Comparison of ENCODE assay signal across 10 cellular contexts in genomic region chr19:38691938-38692457, GRCh38. TPM values are rescaled to one million over a fixed set of nuclear protein-coding genes. Genes with fewer than 3 reads are reported as not detected.
DNase-seq lines count a peak whose midpoint lies in the region; ATAC-seq, FAIRE-seq and TF ChIP-seq lines count a peak whose summit lies in the region.
"Had no signal": no experiment of that assay in that cellular context is flagged by ENCODE, and none has a peak within 500 bp of the region (broad histone marks: within the 10 kb centered on the region; RNA-seq: fewer than 3 reads in every experiment).

No MANE protein-coding gene starts in this region.

- FAIRE-seq in GM12892 (lab: Jason Lieb, UNC): no peak

- H3K4me3 ChIP-seq in skeletal muscle cell (ENCODE audit: low read depth, low read length): no peak overlapping the region

- peak overlapping the region; percentile 87 for H3K27ac ChIP-seq in angular gyrus (ENCODE audit: low read depth, low read length)

- no peak for TF ChIP-seq POLR2A in GM12892 (IDR thresholded peaks at IDR 0.05; ENCODE audit: low read depth, low read length)

- intact Hi-C loops in left ventricle myocardium superior (cut with micrococcal nuclease): no loop called here

- peak; percentile 99 for DNase-seq in GM04503 (ENCODE audit: low read depth)
- DNase-seq in left ventricle myocardium superior: peak; percentile 61
- peak; percentile 62 for DNase-seq in skeletal muscle cell (ENCODE audit: low read depth)
- DNase-seq in GM12892 (ENCODE audit: insufficient read length): no peak
- DNase-seq in NCI-H345 (lab: John Stamatoyannopoulos, UW): no peak
- no peak for DNase-seq in hypothalamus (lab: John Stamatoyannopoulos, UW)
- DNase-seq: NCI-H510A had no signal

- ATAC-seq in left ventricle myocardium superior: peak; percentile 72
- ATAC-seq in HG03045 (IDR thresholded peaks at IDR 0.05; ENCODE audit: unreplicated experiment): no peak

RNA-seq across cellular contexts. Expression of gene ACTN4, which starts 44.5 kb away (rescaled TPM):
- 131 TPM for total RNA-seq in left ventricle myocardium superior
- 113 TPM for polyA plus RNA-seq in GM12892 (2012; ENCODE audit: missing spikeins)

RNA-seq across cellular contexts. Expression of gene CAPN12, which starts 52.3 kb away (rescaled TPM):
- not detected for total RNA-seq in left ventricle myocardium superior
- 5.8 TPM for polyA plus RNA-seq in GM12892 (2012; ENCODE audit: missing spikeins)
- total RNA-seq: dermis microvascular lymphatic vessel endothelial cell had no signal

Comparison
In these comparisons a context has a peak if more than half of its experiments do, and no peak if none do; other contexts are left out.
1. DNase-seq: peak in GM04503 (single experiment), left ventricle myocardium superior (single experiment) and skeletal muscle cell (single experiment); none in GM12892 (single experiment), NCI-H345 (single experiment) and hypothalamus (0 of 51).